17 cellular contexts compared by ENCODE assay signal in genomic region chr1:107590895-107591622, GRCh38.
DNase-seq lines count a peak whose midpoint lies in the region; ATAC-seq, FAIRE-seq and TF ChIP-seq lines count a peak whose summit lies in the region.
"Had no signal": no experiment of that assay in that cellular context is flagged by ENCODE, and none has a peak within 500 bp of the region (broad histone marks: within the 10 kb centered on the region; RNA-seq: fewer than 3 reads in every experiment).

No MANE protein-coding gene starts in this region.

- H3K4me1 Mint-ChIP-seq in dendritic cell treated with granulocyte-macrophage colony-stimulating factor and Interleukin-4, amounts not matched to agents 40 ng/mL and 50 ng/mL, for 4 days (ENCODE audit: low read depth), result peaks cover 32% of the 10 kb centered on the region
- H3K4me1 Mint-ChIP-seq in MCF 10A (ENCODE audit: insufficient read depth, unreplicated experiment), result peaks cover 15% of the 10 kb centered on the region

- no peak overlapping the region for H3K4me3 ChIP-seq in GM06990 (replicated peaks; ENCODE audit: low read depth, low read length)
- H3K4me3 ChIP-seq in small intestine (ENCODE audit: low read depth in 1 of 2, low read length in 2 of 2), result no peak overlapping the region
- H3K4me3 ChIP-seq: lower lobe of right lung, testis had no signal

- ATAC-seq in GM21515 (IDR thresholded peaks at IDR 0.05; ENCODE audit: unreplicated experiment) (peak; percentile 63), HG03520 (IDR thresholded peaks at IDR 0.05; ENCODE audit: unreplicated experiment) (peak; percentile 59)
- ATAC-seq: effector memory CD8-positive, alpha-beta T cell had no signal

- no peak overlapping the region for H3K4me3 Mint-ChIP-seq in dendritic cell treated with granulocyte-macrophage colony-stimulating factor and Interleukin-4, amounts not matched to agents 40 ng/mL and 50 ng/mL, for 4 days
- H3K4me3 Mint-ChIP-seq in MCF 10A (ENCODE audit: unreplicated experiment), result no peak overlapping the region
- H3K4me3 Mint-ChIP-seq: effector memory CD8-positive, alpha-beta T cell had no signal

- CTCF ChIA-PET in MCF 10A (lab: Yijun Ruan, JAX), result no interaction called here

- 74 to 88% (median 88%) methylated on average over 4 of the region's 4 CpGs for WGBS in small intestine, 3 donors

- peaks cover 16% of the 10 kb centered on the region for H3K36me3 Mint-ChIP-seq in dendritic cell treated with granulocyte-macrophage colony-stimulating factor and Interleukin-4, amounts not matched to agents 40 ng/mL and 50 ng/mL, for 4 days (ENCODE audit: low read depth)
- peaks cover 16% of the 10 kb centered on the region for H3K36me3 Mint-ChIP-seq in MCF 10A (ENCODE audit: insufficient read depth, unreplicated experiment)

- H3K4me1 ChIP-seq in small intestine (ENCODE audit: control insufficient read depth in 2 of 2, insufficient read depth in 1 of 2, low read depth in 1 of 2, low read length in 1 of 2), result no peaks in the 10 kb centered on the region
- H3K4me1 ChIP-seq: lower lobe of right lung, testis had no signal

- FAIRE-seq in small intestine (lab: Jason Lieb, UNC), result no peak

- POLR2A ChIA-PET in MCF 10A (lab: Yijun Ruan, JAX), result no interaction called here

- intact Hi-C loops in dendritic cell treated with granulocyte-macrophage colony-stimulating factor and Interleukin-4, amounts not matched to agents 40 ng/mL and 50 ng/mL, for 4 days (cut with micrococcal nuclease), result loop anchor here (10.0 kb wide), 1 partner anchor 154 kb away; no protein-coding TSS in a partner anchor
- intact Hi-C loops in MCF 10A (cut with micrococcal nuclease), result no loop called here

- DNase-seq in GM06990 (ENCODE audit: extremely low read depth, insufficient read length) (peak; percentile 7), NCI-H1694 (lab: John Stamatoyannopoulos, UW) (no peak), small intestine (no peak), MCF 10A (ENCODE audit: unreplicated experiment) (no peak)
- DNase-seq in stimulated activated CD4-positive, alpha-beta T cell treated with anti-CD3 and anti-CD28 coated beads, Interleukin-4, amount 100 ng/mL, for 4 hours, result no peak
- DNase-seq: activated CD4-positive, alpha-beta T cell treated with anti-CD3 and anti-CD28 coated beads, Interleukin-2, amount 50 U/mL, for 1 hour; activated T-cell treated with anti-CD3 and anti-CD28 coated beads, Interleukin-2, amount 50 U/mL, for 48 hours; COR-L47; effector memory CD8-positive, alpha-beta T cell; H7; lower lobe of right lung; NCI-H748 treated with DMSO at 0.1 percent for 48 hours; SHP77 treated with DMSO at 0.1 percent for 48 hours; testis had no signal

- peak overlapping the region; percentile 58 for H3K27ac Mint-ChIP-seq in dendritic cell treated with granulocyte-macrophage colony-stimulating factor and Interleukin-4, amounts not matched to agents 40 ng/mL and 50 ng/mL, for 4 days
- H3K27ac Mint-ChIP-seq in MCF 10A (ENCODE audit: low read depth, unreplicated experiment), result no peak overlapping the region
- H3K27ac Mint-ChIP-seq: effector memory CD8-positive, alpha-beta T cell had no signal

- no peaks in the 10 kb centered on the region for H3K9me3 ChIP-seq in small intestine (ENCODE audit: control insufficient read depth, low read depth)
- H3K9me3 ChIP-seq: lower lobe of right lung, testis had no signal

- H3K27ac ChIP-seq in small intestine (ENCODE audit: low read depth in 1 of 2, low read length in 1 of 2), result no peak overlapping the region
- H3K27ac ChIP-seq: lower lobe of right lung, testis had no signal

- no peak for TF ChIP-seq CTCF in GM06990 (IDR thresholded peaks at IDR 0.05; ENCODE audit: insufficient read depth, low read length, poor library complexity, severe bottlenecking)
- TF ChIP-seq CTCF in MCF 10A (IDR thresholded peaks at IDR 0.05; ENCODE audit: unreplicated experiment), result no peak

- H3K36me3 ChIP-seq in GM06990 (ENCODE audit: control insufficient read depth, insufficient read depth, low read length) (no peaks in the 10 kb centered on the region), small intestine (ENCODE audit: control insufficient read depth in 2 of 2, insufficient read depth in 2 of 2, low read length in 2 of 2) (peaks cover 0 to 4% of the 10 kb centered on the region in 2 donors)
- H3K36me3 ChIP-seq: lower lobe of right lung had no signal

- H3K27me3 Mint-ChIP-seq in dendritic cell treated with granulocyte-macrophage colony-stimulating factor and Interleukin-4, amounts not matched to agents 40 ng/mL and 50 ng/mL, for 4 days, result no peaks in the 10 kb centered on the region
- H3K27me3 Mint-ChIP-seq in MCF 10A (ENCODE audit: insufficient read depth, unreplicated experiment), result no peaks in the 10 kb centered on the region
- H3K27me3 Mint-ChIP-seq: effector memory CD8-positive, alpha-beta T cell had no signal

- H3K27me3 ChIP-seq in GM06990 (replicated peaks; ENCODE audit: control insufficient read depth, insufficient read depth, low read length), result no peaks in the 10 kb centered on the region
- H3K27me3 ChIP-seq in small intestine (ENCODE audit: control insufficient read depth in 2 of 2, insufficient read depth in 2 of 2, low read length in 2 of 2), result no peaks in the 10 kb centered on the region
- H3K27me3 ChIP-seq: testis had no signal

- H3K9me3 Mint-ChIP-seq in dendritic cell treated with granulocyte-macrophage colony-stimulating factor and Interleukin-4, amounts not matched to agents 40 ng/mL and 50 ng/mL, for 4 days, result no peaks in the 10 kb centered on the region
- no peaks in the 10 kb centered on the region for H3K9me3 Mint-ChIP-seq in MCF 10A (ENCODE audit: unreplicated experiment)
- H3K9me3 Mint-ChIP-seq: effector memory CD8-positive, alpha-beta T cell had no signal

- no TSS peak for BruUV-seq in MCF 10A (replicated peaks; lab: Mats Ljungman, UMichigan)
